ENCODE assay signal across 33 cellular contexts in the genomic region with DNA sequence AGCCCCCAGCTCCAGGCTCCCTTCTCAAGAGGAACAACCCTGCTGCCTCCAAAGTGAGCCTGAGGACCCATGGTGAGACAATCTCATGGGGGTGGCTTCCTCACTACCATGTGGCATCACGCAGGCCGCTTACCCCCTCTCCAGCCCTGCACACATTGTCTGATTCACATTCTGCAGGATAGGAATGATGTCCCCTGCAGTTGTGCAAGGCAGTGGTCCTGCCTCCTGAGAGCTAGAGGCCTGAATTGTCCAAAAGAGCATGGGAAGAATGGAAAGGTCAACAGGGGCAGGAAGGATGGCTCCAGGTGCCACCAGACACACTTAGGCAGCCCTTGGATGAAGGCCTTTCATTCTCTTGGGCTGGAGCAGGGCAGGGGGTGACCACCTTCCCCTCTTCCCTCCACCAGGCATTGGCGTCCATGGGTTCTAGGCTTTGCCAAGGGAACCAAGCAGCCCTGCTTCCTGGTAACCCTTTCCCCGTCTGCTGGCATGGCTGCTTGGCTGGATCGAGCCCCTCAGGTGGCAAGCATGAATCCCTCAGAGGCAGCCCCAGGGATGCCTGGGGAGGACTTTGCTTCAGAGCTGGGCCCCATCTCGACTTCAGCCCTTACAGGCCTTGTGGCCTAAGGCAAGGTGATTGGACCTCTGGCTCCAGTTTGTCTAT.
"Had no signal": no experiment of that assay in that cellular context is flagged by ENCODE, and none has a peak within 500 bp of the region (broad histone marks: within the 10 kb centered on the region; RNA-seq: fewer than 3 reads in every experiment).

No MANE protein-coding gene starts in this region.

- H3K36me3 Mint-ChIP-seq: activated naive CD4-positive, alpha-beta T cell treated with anti-CD3 and anti-CD28 coated beads, Interleukin-2, amount 50 U/mL, for 24 hours; activated naive CD8-positive, alpha-beta T cell treated with anti-CD3 and anti-CD28 coated beads for 36 hours; brain had no signal

- ATAC-seq: activated CD4-positive, CD25-positive, alpha-beta regulatory T cell treated with anti-CD3 and anti-CD28 coated beads, Interleukin-2, amount 50 U/mL, for 24 hours; activated CD8-positive, alpha-beta T cell treated with anti-CD3 and anti-CD28 coated beads for 36 hours; activated naive CD8-positive, alpha-beta T cell treated with anti-CD3 and anti-CD28 coated beads, Interleukin-2, amount 50 U/mL, for 24 hours; activated T-cell treated with anti-CD3 and anti-CD28 coated beads, Interleukin-2, amount 50 U/mL, for 4 hours; activated T-helper 17 cell treated with anti-CD3 and anti-CD28 coated beads, Interleukin-2, amount 50 U/mL, for 72 hours; gastroesophageal sphincter; T-helper 17 cell had no signal

- DNase-seq: activated B cell treated with CpG ODN at 0.5 μM for 24 hours; activated CD4-positive, alpha-beta T cell treated with anti-CD3 and anti-CD28 coated beads for 48 hours; activated CD4-positive, alpha-beta T cell treated with anti-CD3 and anti-CD28 coated beads, Interleukin-2, amount 50 U/mL, for 1 hour; activated CD4-positive, alpha-beta T cell treated with anti-CD3 and anti-CD28 coated beads, Interleukin-2, amount 50 U/mL, for 48 hours; activated CD8-positive, alpha-beta memory T cell treated with anti-CD3 and anti-CD28 coated beads for 24 hours; activated CD8-positive, alpha-beta T cell treated with anti-CD3 and anti-CD28 coated beads for 36 hours; activated effector memory CD4-positive, alpha-beta T cell treated with Interleukin-2 at 50 U/mL for 16 hours; activated naive CD4-positive, alpha-beta T cell treated with anti-CD3 and anti-CD28 coated beads for 36 hours; activated naive CD8-positive, alpha-beta T cell treated with anti-CD3 and anti-CD28 coated beads for 36 hours; activated naive CD8-positive, alpha-beta T cell treated with anti-CD3 and anti-CD28 coated beads, Interleukin-2, amount 50 U/mL, for 24 hours; activated T-cell treated with anti-CD3 and anti-CD28 coated beads, Interleukin-2, amount 50 U/mL, for 4 hours; adrenal gland; aorta; central memory CD4-positive, alpha-beta T cell; cerebellar nuclear complex; effector CD4-positive, alpha-beta T cell; esophagus squamous epithelium; foreskin melanocyte; T-helper 1 cell; T-helper 17 cell; T1000 had no signal

- H3K27ac ChIP-seq: breast epithelium, cardiac muscle cell, coronary artery, epithelial cell of prostate, esophagus squamous epithelium, gastroesophageal sphincter, WERI-Rb-1 had no signal

- H3K4me3 ChIP-seq: adrenal gland, breast epithelium, cardiac muscle cell, coronary artery, esophagus squamous epithelium, gastroesophageal sphincter had no signal

- H3K27me3 ChIP-seq: adrenal gland, cardiac muscle cell, esophagus squamous epithelium, gastroesophageal sphincter had no signal

- H3K4me3 Mint-ChIP-seq: activated B cell treated with CpG ODN at 0.5 μM for 24 hours; activated CD8-positive, alpha-beta T cell treated with anti-CD3 and anti-CD28 coated beads for 36 hours; activated naive CD4-positive, alpha-beta T cell treated with anti-CD3 and anti-CD28 coated beads for 36 hours; activated naive CD4-positive, alpha-beta T cell treated with anti-CD3 and anti-CD28 coated beads, Interleukin-2, amount 50 U/mL, for 24 hours; activated naive CD8-positive, alpha-beta T cell treated with anti-CD3 and anti-CD28 coated beads for 36 hours; activated naive CD8-positive, alpha-beta T cell treated with anti-CD3 and anti-CD28 coated beads, Interleukin-2, amount 50 U/mL, for 24 hours; activated T-cell treated with anti-CD3 and anti-CD28 coated beads, Interleukin-2, amount 50 U/mL, for 4 hours; activated T-helper 17 cell treated with anti-CD3 and anti-CD28 coated beads, Interleukin-2, amount 50 U/mL, for 72 hours; brain; dendritic cell treated with granulocyte-macrophage colony-stimulating factor and Interleukin-4, amounts not matched to agents 40 ng/mL and 50 ng/mL, for 4 days; T-helper 17 cell; T-helper 2 cell treated with Interferon-gamma antibody and Interleukin-4, amounts not matched to agents 5 μg/mL and 100 μg/mL, for 36 hours had no signal

- H3K27me3 Mint-ChIP-seq: activated B cell treated with CpG ODN at 0.5 μM for 24 hours; activated CD8-positive, alpha-beta T cell treated with anti-CD3 and anti-CD28 coated beads for 36 hours; activated naive CD8-positive, alpha-beta T cell treated with anti-CD3 and anti-CD28 coated beads for 36 hours had no signal

- H3K27ac Mint-ChIP-seq: activated B cell treated with CpG ODN at 0.5 μM for 24 hours; activated CD8-positive, alpha-beta T cell treated with anti-CD3 and anti-CD28 coated beads for 36 hours; activated naive CD4-positive, alpha-beta T cell treated with anti-CD3 and anti-CD28 coated beads for 36 hours; activated naive CD4-positive, alpha-beta T cell treated with anti-CD3 and anti-CD28 coated beads, Interleukin-2, amount 50 U/mL, for 24 hours; activated naive CD8-positive, alpha-beta T cell treated with anti-CD3 and anti-CD28 coated beads for 36 hours; activated naive CD8-positive, alpha-beta T cell treated with anti-CD3 and anti-CD28 coated beads, Interleukin-2, amount 50 U/mL, for 24 hours; activated T-helper 17 cell treated with anti-CD3 and anti-CD28 coated beads, Interleukin-2, amount 50 U/mL, for 72 hours; brain; dendritic cell treated with granulocyte-macrophage colony-stimulating factor and Interleukin-4, amounts not matched to agents 40 ng/mL and 50 ng/mL, for 4 days; T-helper 17 cell; T-helper 2 cell treated with Interferon-gamma antibody and Interleukin-4, amounts not matched to agents 5 μg/mL and 100 μg/mL, for 36 hours had no signal

- H3K9me3 Mint-ChIP-seq: activated B cell treated with CpG ODN at 0.5 μM for 24 hours; activated CD8-positive, alpha-beta T cell treated with anti-CD3 and anti-CD28 coated beads for 36 hours; activated naive CD4-positive, alpha-beta T cell treated with anti-CD3 and anti-CD28 coated beads for 36 hours; activated naive CD4-positive, alpha-beta T cell treated with anti-CD3 and anti-CD28 coated beads, Interleukin-2, amount 50 U/mL, for 24 hours; activated naive CD8-positive, alpha-beta T cell treated with anti-CD3 and anti-CD28 coated beads for 36 hours; activated naive CD8-positive, alpha-beta T cell treated with anti-CD3 and anti-CD28 coated beads, Interleukin-2, amount 50 U/mL, for 24 hours; activated T-cell treated with anti-CD3 and anti-CD28 coated beads, Interleukin-2, amount 50 U/mL, for 4 hours; activated T-helper 17 cell treated with anti-CD3 and anti-CD28 coated beads, Interleukin-2, amount 50 U/mL, for 72 hours; dendritic cell treated with granulocyte-macrophage colony-stimulating factor and Interleukin-4, amounts not matched to agents 40 ng/mL and 50 ng/mL, for 4 days; T-helper 2 cell treated with Interferon-gamma antibody and Interleukin-4, amounts not matched to agents 5 μg/mL and 100 μg/mL, for 36 hours had no signal

- H3K4me1 Mint-ChIP-seq: activated B cell treated with CpG ODN at 0.5 μM for 24 hours; activated naive CD4-positive, alpha-beta T cell treated with anti-CD3 and anti-CD28 coated beads, Interleukin-2, amount 50 U/mL, for 24 hours; activated naive CD8-positive, alpha-beta T cell treated with anti-CD3 and anti-CD28 coated beads for 36 hours; activated naive CD8-positive, alpha-beta T cell treated with anti-CD3 and anti-CD28 coated beads, Interleukin-2, amount 50 U/mL, for 24 hours; activated T-helper 17 cell treated with anti-CD3 and anti-CD28 coated beads, Interleukin-2, amount 50 U/mL, for 72 hours had no signal

- H3K4me1 ChIP-seq: adrenal gland, breast epithelium, esophagus squamous epithelium, gastroesophageal sphincter had no signal

- H3K9me3 ChIP-seq: adrenal gland, breast epithelium, esophagus squamous epithelium, gastroesophageal sphincter had no signal

- H3K36me3 ChIP-seq: adrenal gland, breast epithelium, cardiac muscle cell, esophagus squamous epithelium, gastroesophageal sphincter, WERI-Rb-1 had no signal
